In genomic region chr5:73215891-73216610, GRCh38 we compare ENCODE assay signal across 8 cellular contexts. TPM values are rescaled to one million over a fixed set of nuclear protein-coding genes. Genes with fewer than 3 reads are reported as not detected.
DNase-seq lines count a peak whose midpoint lies in the region; ATAC-seq, FAIRE-seq and TF ChIP-seq lines count a peak whose summit lies in the region.

No MANE protein-coding gene starts in this region.

- DNase-seq in GM12892 (ENCODE audit: insufficient read length) (peak; percentile 75), NCI-H526 (lab: John Stamatoyannopoulos, UW) (peak; percentile 52 to 88), esophagus muscularis mucosa (ENCODE audit: extremely low spot score) (peak; percentile 92), myocyte (ENCODE audit: low read depth) (peak; percentile 90)
- DNase-seq in activated T-cell treated with anti-CD3 and anti-CD28 coated beads, Interleukin-2, amount 50 U/mL, for 1 hour: peak; percentile 72
- peak; percentile 21 to 24 for DNase-seq in stimulated activated CD8-positive, alpha-beta memory T cell treated with anti-CD3 and anti-CD28 coated beads, Interleukin-7, amount 100 ng/mL, for 1 hour (ENCODE audit: low read depth in 2 of 2)

- peak; percentile 89 for ATAC-seq in HG03064 (IDR thresholded peaks at IDR 0.05; ENCODE audit: low read depth, unreplicated experiment)
- no peak for ATAC-seq in GM21737 (IDR thresholded peaks at IDR 0.05; ENCODE audit: unreplicated experiment)

- peak overlapping the region; percentile 0 to 70 (median 50) for H3K27ac ChIP-seq in esophagus muscularis mucosa (replicated peaks in 1 of 4)

- no peaks in the 10 kb centered on the region for H3K36me3 ChIP-seq in esophagus muscularis mucosa

- peaks cover 12 to 17% (median 15%) of the 10 kb centered on the region in 4 donors for H3K4me1 ChIP-seq in esophagus muscularis mucosa

- TF ChIP-seq POLR2A in GM12892 (IDR thresholded peaks at IDR 0.05; ENCODE audit: low read depth, low read length) (no peak), esophagus muscularis mucosa (IDR thresholded peaks at IDR 0.05; ENCODE audit: low read depth) (no peak)

- no peaks in the 10 kb centered on the region for H3K9me3 ChIP-seq in esophagus muscularis mucosa

- 0% methylated on average over 6 of the region's 67 CpGs for WGBS in esophagus muscularis mucosa

- peak; percentile 77 to 92 (median 91) for TF ChIP-seq CTCF in esophagus muscularis mucosa (IDR thresholded peaks at IDR 0.05)

- no peak for FAIRE-seq in GM12892 (lab: Jason Lieb, UNC)

- H3K4me3 ChIP-seq in esophagus muscularis mucosa: peak overlapping the region; percentile 46 to 68 (median 54)

- H3K27me3 ChIP-seq in esophagus muscularis mucosa: peaks cover 0 to 40% (median 0%) of the 10 kb centered on the region in 4 donors

- TF ChIP-seq EP300 in esophagus muscularis mucosa (IDR thresholded peaks at IDR 0.05): no peak

- intact Hi-C loops in esophagus muscularis mucosa (cut with DNase I): loop anchor here (1.0 to 5.0 kb wide), 3 partner anchors 81 to 235 kb away; no protein-coding TSS in a partner anchor

RNA-seq across cellular contexts. Expression of gene TMEM174, which starts 43.1 kb away (rescaled TPM):
- not detected for polyA plus RNA-seq in GM12892 (2012; ENCODE audit: missing spikeins)
- total RNA-seq in esophagus muscularis mucosa (not detected), myocyte (not detected in 2 replicates)
- not detected for polyA plus RNA-seq in myocyte (2012)

Comparison
In these comparisons a context has a peak if more than half of its experiments do, and no peak if none do; other contexts are left out.
1. DNase-seq: peak in every context shown above with its lines; median percentile 92 in esophagus muscularis mucosa; 90 in myocyte; 75 in GM12892; 72 in activated T-cell treated with anti-CD3 and anti-CD28 coated beads, Interleukin-2, amount 50 U/mL, for 1 hour; 70 in NCI-H526; 22 in stimulated activated CD8-positive, alpha-beta memory T cell treated with anti-CD3 and anti-CD28 coated beads, Interleukin-7, amount 100 ng/mL, for 1 hour.